Comparison of ENCODE assay signal across 7 cellular contexts in the genomic region with DNA sequence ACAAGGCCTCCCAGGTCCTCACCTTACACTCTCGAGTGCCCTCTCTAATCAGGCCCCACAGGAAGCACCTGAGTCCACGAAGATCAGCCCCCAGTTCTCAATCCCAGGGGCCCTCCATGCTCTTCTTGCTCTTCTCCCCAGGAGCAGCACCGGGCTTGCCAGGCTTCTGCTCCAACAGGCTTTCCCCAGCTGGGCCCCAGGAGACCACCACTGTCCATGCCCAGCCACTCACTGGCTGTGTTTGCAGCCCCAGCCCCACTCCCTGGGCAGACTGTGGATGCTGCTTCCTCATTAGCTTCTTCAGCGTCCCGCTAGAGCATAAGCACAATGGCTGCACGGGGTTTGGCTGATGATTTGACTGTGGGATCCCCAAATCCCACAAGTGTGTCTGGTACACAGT.
"Had no signal": no experiment of that assay in that cellular context is flagged by ENCODE, and none has a peak within 500 bp of the region (broad histone marks: within the 10 kb centered on the region; RNA-seq: fewer than 3 reads in every experiment).

No MANE protein-coding gene starts in this region.

- H3K4me3 ChIP-seq: GM23248, HAP-1 had no signal

- H2AFZ ChIP-seq: GM23248 had no signal

- H3K27ac ChIP-seq: GM23248, HL-60 had no signal

- H3K9me3 ChIP-seq: HAP-1 had no signal

- H3K9ac ChIP-seq: GM23248 had no signal

- H3K4me1 ChIP-seq: HAP-1 had no signal

- H3K36me3 ChIP-seq: HAP-1 had no signal

- FAIRE-seq: H54, HepG2 had no signal

- DNase-seq: GM23248, GOT3, HFFc6 had no signal
